In the genomic region with DNA sequence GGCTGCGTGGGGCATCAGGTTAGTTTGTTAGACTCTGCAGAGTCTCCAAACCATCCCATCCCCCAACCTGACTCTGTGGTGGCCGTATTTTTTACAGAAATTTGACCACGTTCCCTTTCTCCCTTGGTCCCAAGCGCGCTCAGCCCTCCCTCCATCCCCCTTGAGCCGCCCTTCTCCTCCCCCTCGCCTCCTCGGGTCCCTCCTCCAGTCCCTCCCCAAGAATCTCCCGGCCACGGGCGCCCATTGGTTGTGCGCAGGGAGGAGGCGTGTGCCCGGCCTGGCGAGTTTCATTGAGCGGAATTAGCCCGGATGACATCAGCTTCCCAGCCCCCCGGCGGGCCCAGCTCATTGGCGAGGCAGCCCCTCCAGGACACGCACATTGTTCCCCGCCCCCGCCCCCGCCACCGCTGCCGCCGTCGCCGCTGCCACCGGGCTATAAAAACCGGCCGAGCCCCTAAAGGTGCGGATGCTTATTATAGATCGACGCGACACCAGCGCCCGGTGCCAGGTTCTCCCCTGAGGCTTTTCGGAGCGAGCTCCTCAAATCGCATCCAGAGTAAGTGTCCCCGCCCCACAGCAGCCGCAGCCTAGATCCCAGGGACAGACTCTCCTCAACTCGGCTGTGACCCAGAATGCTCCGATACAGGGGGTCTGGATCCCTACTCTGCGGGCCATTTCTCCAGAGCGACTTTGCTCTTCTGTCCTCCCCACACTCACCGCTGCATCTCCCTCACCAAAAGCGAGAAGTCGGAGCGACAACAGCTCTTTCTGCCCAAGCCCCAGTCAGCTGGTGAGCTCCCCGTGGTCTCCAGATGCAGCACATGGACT, we compare ENCODE assay signal across 8 cellular contexts. TPM values are rescaled to one million over a fixed set of nuclear protein-coding genes. Genes with fewer than 3 reads are reported as not detected.
DNase-seq lines count a peak whose midpoint lies in the region; TF ChIP-seq lines count a peak whose summit lies in the region.

A gene (plus strand): TSS at position 465 of the 828 bp plus-strand sequence. CDS start 928 bp downstream, outside the sequence.

- peak within 1 kb of the TSS; percentile 30 for H2AK5ac ChIP-seq in neuronal stem cell (ENCODE audit: low read depth, low read length)

- H2BK5ac ChIP-seq in neuronal stem cell (ENCODE audit: low read length), result peak within 1 kb of the TSS; percentile 96

- POLR2A ChIA-PET in RWPE1 (lab: Yijun Ruan, JAX; ENCODE audit: low non-redundant PET), result no interaction called here

- peaks cover 0 to 11% of the 10 kb centered on the region in 2 donors for H3K4me1 ChIP-seq in neuronal stem cell (ENCODE audit: control insufficient read depth in 2 of 2, insufficient read depth in 1 of 2, low read depth in 1 of 2, low read length in 2 of 2)
- peaks cover 66% of the 10 kb centered on the region for H3K4me1 ChIP-seq in effector memory CD4-positive, alpha-beta T cell (ENCODE audit: control insufficient read depth, insufficient read depth, low read length, poor library complexity, severe bottlenecking)

- H3K27me3 ChIP-seq in neuronal stem cell (ENCODE audit: control insufficient read depth in 3 of 3, insufficient read depth in 3 of 3, low read depth in 1 of 3, low read length in 3 of 3), result peaks cover 68 to 99% (median 98%) of the 10 kb centered on the region in 3 experiments
- peaks cover 72% of the 10 kb centered on the region for H3K27me3 ChIP-seq in effector memory CD4-positive, alpha-beta T cell (replicated peaks; ENCODE audit: control insufficient read depth, insufficient read depth, low read length, poor library complexity, severe bottlenecking)

- H4K8ac ChIP-seq in neuronal stem cell (ENCODE audit: low read depth, low read length), result no peak within 1 kb of the TSS

- peak within 1 kb of the TSS; percentile 50 for H2BK12ac ChIP-seq in neuronal stem cell (ENCODE audit: low read length)

- no peak within 1 kb of the TSS for H4K91ac ChIP-seq in neuronal stem cell (ENCODE audit: low read depth, low read length, poor library complexity)

- H3K23ac ChIP-seq in neuronal stem cell (ENCODE audit: low read depth, low read length, poor library complexity), result peak within 1 kb of the TSS; percentile 87

- TF ChIP-seq CTCF in RWPE1 (conservative IDR thresholded peaks at IDR 0.05; ENCODE audit: low read depth), result no peak

- peak within 1 kb of the TSS; percentile 88 for H2BK15ac ChIP-seq in neuronal stem cell (ENCODE audit: low read length)

- H3K4me3 ChIP-seq in neuronal stem cell (ENCODE audit: low read length in 2 of 2), result peak within 1 kb of the TSS; percentile 48 to 73
- H3K4me3 ChIP-seq in effector memory CD4-positive, alpha-beta T cell (ENCODE audit: insufficient read depth, low read depth, low read length, poor library complexity, severe bottlenecking), result no peak within 1 kb of the TSS

- H2BK120ac ChIP-seq in neuronal stem cell (ENCODE audit: low read depth, low read length), result no peak within 1 kb of the TSS

- H3K36me3 ChIP-seq in neuronal stem cell (replicated peaks in 1 of 2; ENCODE audit: control insufficient read depth in 2 of 2, insufficient read depth in 2 of 2, low read length in 2 of 2), result no peaks in the 10 kb centered on the region
- H3K36me3 ChIP-seq in effector memory CD4-positive, alpha-beta T cell (ENCODE audit: control insufficient read depth, insufficient read depth, low read length), result no peaks in the 10 kb centered on the region

- H3K4me2 ChIP-seq in neuronal stem cell (ENCODE audit: insufficient read depth, low read length, poor library complexity, severe bottlenecking), result peak within 1 kb of the TSS; percentile 73

- H3K14ac ChIP-seq in neuronal stem cell (ENCODE audit: low read length), result no peak within 1 kb of the TSS

- WGBS in neuronal stem cell (ENCODE audit: extremely low coverage in 2 of 2, insufficient read length in 2 of 2, insufficient replicate concordance in 1 of 2), 2 donors, result no CpG with 5 or more reads among the region's 52 CpGs

- peak within 1 kb of the TSS; percentile 44 for H3K4ac ChIP-seq in neuronal stem cell (ENCODE audit: low read length)

- peak within 1 kb of the TSS; percentile 63 for H3K9ac ChIP-seq in neuronal stem cell (ENCODE audit: low read depth, low read length, poor library complexity)

- peak within 1 kb of the TSS; percentile 92 for H2AFZ ChIP-seq in neuronal stem cell (ENCODE audit: low read length)

- H3K79me1 ChIP-seq in neuronal stem cell (ENCODE audit: low read depth, low read length), result no peaks in the 10 kb centered on the region

- H3K27ac ChIP-seq in caudate nucleus (ENCODE audit: low read depth, low read length), result peak within 1 kb of the TSS; percentile 85
- H3K27ac ChIP-seq in neuronal stem cell (replicated peaks; ENCODE audit: low read length), result no peak within 1 kb of the TSS
- no peak within 1 kb of the TSS for H3K27ac ChIP-seq in effector memory CD4-positive, alpha-beta T cell (ENCODE audit: insufficient read depth, low read length, poor library complexity, severe bottlenecking)
- H3K27ac ChIP-seq in RWPE1, result no peak within 1 kb of the TSS

- DNase-seq in ELF-1 (ENCODE audit: low read depth, low spot score) (peak; percentile 91), NCI-H1930 (lab: John Stamatoyannopoulos, UW) (peak; percentile 43 to 73), caudate nucleus (lab: John Stamatoyannopoulos, UW) (peak in 60 of 61 donors; percentile 62 to 97 (median 93)), neuronal stem cell (ENCODE audit: low spot score) (peak; percentile 87), RWPE1 (ENCODE audit: low spot score) (no peak), NCI-H2196 treated with DMSO at 0.1 percent for 48 hours (lab: John Stamatoyannopoulos, UW; ENCODE audit: unreplicated experiment) (no peak), NCI-H128 (lab: John Stamatoyannopoulos, UW; ENCODE audit: unreplicated experiment) (no peak)
- DNase-seq in effector memory CD4-positive, alpha-beta T cell, result no peak

- H3K18ac ChIP-seq in neuronal stem cell (ENCODE audit: low read length), result peak within 1 kb of the TSS; percentile 91

- H3K9me3 ChIP-seq in neuronal stem cell (replicated peaks in 1 of 2; ENCODE audit: control insufficient read depth in 2 of 2, insufficient read depth in 1 of 2, low read depth in 1 of 2, low read length in 2 of 2), result peaks cover 6 to 10% of the 10 kb centered on the region in 2 donors
- no peaks in the 10 kb centered on the region for H3K9me3 ChIP-seq in effector memory CD4-positive, alpha-beta T cell (ENCODE audit: control insufficient read depth, low read length)

- CTCF ChIA-PET in RWPE1 (lab: Yijun Ruan, JAX), result no interaction called here

RNA-seq across cellular contexts. Expression of the gene that starts here (rescaled TPM):
- 0.70 TPM for polyA plus RNA-seq in neuronal stem cell (2013, experiment 1 of 2)
- 0.61 TPM for polyA plus RNA-seq in neuronal stem cell (2013, experiment 2 of 2)

Comparison
In these comparisons a context has a peak if more than half of its experiments do, and no peak if none do; other contexts are left out.
1. DNase-seq: peak in ELF-1 (single experiment), NCI-H1930 (2 of 2), caudate nucleus (60 of 61) and neuronal stem cell (single experiment); none in effector memory CD4-positive, alpha-beta T cell (0 of 3), RWPE1 (single experiment), NCI-H2196 treated with DMSO at 0.1 percent for 48 hours (single experiment) and NCI-H128 (single experiment).